In genomic region chr4:3293410-3294391, GRCh38 we compare ENCODE assay signal across 8 cellular contexts. TPM values are rescaled to one million over a fixed set of nuclear protein-coding genes. Genes with fewer than 3 reads are reported as not detected.
DNase-seq lines count a peak whose midpoint lies in the region; ATAC-seq and TF ChIP-seq lines count a peak whose summit lies in the region.

No MANE protein-coding gene starts in this region.

- no peak for ATAC-seq in GM18502 (IDR thresholded peaks at IDR 0.05; ENCODE audit: poor library complexity, unreplicated experiment)

- TF ChIP-seq POLR2A in prostate gland (IDR thresholded peaks at IDR 0.05), result no peak

- in situ Hi-C loops in HAP-1 (cut with MboI; ENCODE audit: low sequenced_read_pairs), result no loop called here

- H3K36me3 ChIP-seq in HAP-1 (replicated peaks), result no peaks in the 10 kb centered on the region
- no peaks in the 10 kb centered on the region for H3K36me3 ChIP-seq in prostate gland

- DNase-seq in HAP-1 (ENCODE audit: low spot score in 2 of 2) (no peak), fibroblast of villous mesenchyme (ENCODE audit: low read depth) (no peak), prostate gland (ENCODE audit: low spot score) (no peak), globus pallidus (ENCODE audit: low spot score) (no peak), activated gamma-delta T cell treated with Interleukin-2 at 50 U/mL for 16 hours (no peak)
- DNase-seq in stimulated activated CD4-positive, alpha-beta T cell treated with anti-CD3 and anti-CD28 coated beads, Interleukin-1b, Interleukin-23, amount 100 ng/mL, for 48 hours, result no peak

- TF ChIP-seq CTCF in WI38 (IDR thresholded peaks at IDR 0.05; ENCODE audit: low read depth, low read length) (no peak), fibroblast of villous mesenchyme (IDR thresholded peaks at IDR 0.05; ENCODE audit: insufficient read depth, low read depth, low read length) (no peak), prostate gland (IDR thresholded peaks at IDR 0.05) (no peak)

- no peaks in the 10 kb centered on the region for H3K9me3 ChIP-seq in HAP-1
- no peaks in the 10 kb centered on the region for H3K9me3 ChIP-seq in prostate gland

- H3K4me1 ChIP-seq in HAP-1 (peaks cover 10% of the 10 kb centered on the region), prostate gland (replicated peaks) (no peaks in the 10 kb centered on the region)

- no peaks in the 10 kb centered on the region for H3K27me3 ChIP-seq in HAP-1 (ENCODE audit: low read depth)
- no peaks in the 10 kb centered on the region for H3K27me3 ChIP-seq in prostate gland (replicated peaks; ENCODE audit: insufficient read depth)

- H3K27ac ChIP-seq in prostate gland, result peak overlapping the region; percentile 70 to 92

- H3K4me3 ChIP-seq in HAP-1 (peak overlapping the region; percentile 56), WI38 (ENCODE audit: low read depth, low read length) (peak overlapping the region; percentile 84), fibroblast of villous mesenchyme (ENCODE audit: low read depth, low read length) (peak overlapping the region; percentile 75), prostate gland (peak overlapping the region; percentile 72 to 77)

- intact Hi-C loops in prostate gland (cut with DNase I), result no loop called here

- 14% methylated on average over 29 of the region's 42 CpGs for WGBS in prostate gland

RNA-seq across cellular contexts. Expression of gene RGS12, which starts 0.9 kb away (rescaled TPM):
- total RNA-seq in fibroblast of villous mesenchyme, result 11.7 and 13.5 TPM in 2 replicates
- total RNA-seq in prostate gland, result 10 to 100 TPM; 33.7 to 36.5 TPM

RNA-seq across cellular contexts. Expression of gene MSANTD1, which starts 44.7 kb away (rescaled TPM):
- total RNA-seq in fibroblast of villous mesenchyme, result 0.64 and 0.86 TPM in 2 replicates
- total RNA-seq in prostate gland, result 1 to 10 TPM; 1.2 to 4.4 TPM
